ENCODE assay signal across 20 cellular contexts in genomic region chr11:2775626-2776350, GRCh38.
DNase-seq lines count a peak whose midpoint lies in the region; ATAC-seq and TF ChIP-seq lines count a peak whose summit lies in the region.
"Had no signal": no experiment of that assay in that cellular context is flagged by ENCODE, and none has a peak within 500 bp of the region (broad histone marks: within the 10 kb centered on the region; RNA-seq: fewer than 3 reads in every experiment).

No MANE protein-coding gene starts in this region.

- H3K4ac ChIP-seq in mesenchymal stem cell (ENCODE audit: low read depth in 1 of 2, low read length in 2 of 2), result peak overlapping the region in 1 of 2 experiments; percentile 2

- no peak overlapping the region for H3K23ac ChIP-seq in mesenchymal stem cell (ENCODE audit: low read length in 2 of 2)

- H3K36me3 Mint-ChIP-seq in activated CD8-positive, alpha-beta memory T cell treated with anti-CD3 and anti-CD28 coated beads, Interleukin-2, amount 10 ng/mL, durations not matched to agents 7 days and 5 days, result no peaks in the 10 kb centered on the region

- no peak overlapping the region for H3K14ac ChIP-seq in mesenchymal stem cell (ENCODE audit: low read length in 2 of 2)

- H3K9me3 Mint-ChIP-seq in activated CD8-positive, alpha-beta memory T cell treated with anti-CD3 and anti-CD28 coated beads, Interleukin-2, amount 10 ng/mL, durations not matched to agents 7 days and 5 days (ENCODE audit: low read depth), result no peaks in the 10 kb centered on the region
- H3K9me3 Mint-ChIP-seq: H9, IgD-negative memory B cell, T-cell had no signal

- peak; percentile 0 for DNase-seq in stimulated activated CD4-positive, alpha-beta T cell treated with anti-CD3 and anti-CD28 coated beads, Interleukin-1b, Interleukin-23, amount 100 ng/mL, for 48 hours
- no peak for DNase-seq in stimulated activated CD4-positive, alpha-beta T cell treated with anti-CD3 and anti-CD28 coated beads, Interleukin-2, amount 100 ng/mL, for 48 hours
- peak; percentile 37 for DNase-seq in activated CD8-positive, alpha-beta memory T cell treated with anti-CD3 and anti-CD28 coated beads, Interleukin-2, amount 10 ng/mL, durations not matched to agents 7 days and 5 days
- no peak for DNase-seq in mesenchymal stem cell
- peak; percentile 46 for DNase-seq in upper lobe of right lung
- no peak for DNase-seq in 8988T
- DNase-seq in NCI-H226, result no peak
- no peak for DNase-seq in GM13977 (ENCODE audit: low spot score)
- DNase-seq: brain microvascular endothelial cell, C1 segment of cervical spinal cord, DMS53, foreskin keratinocyte, H9, NCI-H146, NCI-H510A treated with DMSO at 0.1 percent for 48 hours, PC-3 had no signal

- in situ Hi-C loops in GM13977 (cut with MboI; ENCODE audit: low pct_unique_long_range_greater_than_20kb, low sequenced_read_pairs, unreplicated experiment), result no loop called here

- H4K91ac ChIP-seq in mesenchymal stem cell (ENCODE audit: low read length), result peak overlapping the region; percentile 4

- ATAC-seq in activated CD8-positive, alpha-beta memory T cell treated with anti-CD3 and anti-CD28 coated beads, Interleukin-2, amount 10 ng/mL, durations not matched to agents 7 days and 5 days, result no peak
- ATAC-seq in upper lobe of right lung, result no peak
- ATAC-seq: activated CD4-positive, CD25-positive, alpha-beta regulatory T cell treated with anti-CD3 and anti-CD28 coated beads, Interleukin-2, amount 50 U/mL, for 24 hours; foreskin keratinocyte; PC-3 had no signal

- H3K9me3 ChIP-seq in mesenchymal stem cell (ENCODE audit: control insufficient read depth, low read length) (no peaks in the 10 kb centered on the region), upper lobe of right lung (no peaks in the 10 kb centered on the region)
- H3K9me3 ChIP-seq: thyroid gland had no signal

- no peak overlapping the region for H3K4me3 Mint-ChIP-seq in activated CD8-positive, alpha-beta memory T cell treated with anti-CD3 and anti-CD28 coated beads, Interleukin-2, amount 10 ng/mL, durations not matched to agents 7 days and 5 days
- H3K4me3 Mint-ChIP-seq: H9, T-cell had no signal

- H3K4me2 ChIP-seq in mesenchymal stem cell (ENCODE audit: low read length, poor library complexity, severe bottlenecking), result no peak overlapping the region

- no peak overlapping the region for H2AFZ ChIP-seq in mesenchymal stem cell (ENCODE audit: low read depth, low read length)

- no peak overlapping the region for H3K4me3 ChIP-seq in mesenchymal stem cell (ENCODE audit: insufficient read depth in 1 of 2, low read depth in 1 of 2, low read length in 2 of 2)
- no peak overlapping the region for H3K4me3 ChIP-seq in upper lobe of right lung
- H3K4me3 ChIP-seq: thyroid gland had no signal

- 91% methylated on average over 23 of the region's 29 CpGs for WGBS in mesenchymal stem cell

- H2BK120ac ChIP-seq in mesenchymal stem cell (ENCODE audit: low read depth, low read length), result no peak overlapping the region

- H3K27me3 ChIP-seq in mesenchymal stem cell (ENCODE audit: control insufficient read depth in 1 of 2, insufficient read depth in 1 of 2, low read length in 2 of 2) (peaks cover 0 to 29% of the 10 kb centered on the region in 2 experiments), upper lobe of right lung (no peaks in the 10 kb centered on the region)
- H3K27me3 ChIP-seq: thyroid gland had no signal

- no peak overlapping the region for H4K8ac ChIP-seq in mesenchymal stem cell (ENCODE audit: low read length)

- H3K4me1 Mint-ChIP-seq in activated CD8-positive, alpha-beta memory T cell treated with anti-CD3 and anti-CD28 coated beads, Interleukin-2, amount 10 ng/mL, durations not matched to agents 7 days and 5 days, result peaks cover 17% of the 10 kb centered on the region

- peak overlapping the region in 1 of 2 experiments; percentile 7 for H2BK12ac ChIP-seq in mesenchymal stem cell (ENCODE audit: low read length in 2 of 2)

- peaks cover 13% of the 10 kb centered on the region for H3K27me3 Mint-ChIP-seq in activated CD8-positive, alpha-beta memory T cell treated with anti-CD3 and anti-CD28 coated beads, Interleukin-2, amount 10 ng/mL, durations not matched to agents 7 days and 5 days
- H3K27me3 Mint-ChIP-seq: IgD-negative memory B cell, T-cell had no signal

- H3K27ac Mint-ChIP-seq in activated CD8-positive, alpha-beta memory T cell treated with anti-CD3 and anti-CD28 coated beads, Interleukin-2, amount 10 ng/mL, durations not matched to agents 7 days and 5 days, result no peak overlapping the region
- H3K27ac Mint-ChIP-seq: H9, IgD-negative memory B cell, T-cell had no signal

- TF ChIP-seq CTCF in upper lobe of right lung (IDR thresholded peaks at IDR 0.05) (no peak), GM13977 (IDR thresholded peaks at IDR 0.05; ENCODE audit: extremely low read depth, insufficient read depth, missing control alignments) (no peak)

- no peak overlapping the region for H2AK5ac ChIP-seq in mesenchymal stem cell (ENCODE audit: low read length, severe bottlenecking)

- CTCF ChIA-PET in activated CD8-positive, alpha-beta memory T cell treated with anti-CD3 and anti-CD28 coated beads, Interleukin-2, amount 10 ng/mL, durations not matched to agents 7 days and 5 days (lab: Charles Lee), result interaction anchor here (0.9 kb wide), 1 partner anchor 112 kb away, joined by 4 read pairs; no protein-coding TSS in a partner anchor

- H3K4me1 ChIP-seq in mesenchymal stem cell (ENCODE audit: control insufficient read depth, insufficient read depth, low read depth, low read length) (peaks cover 35% of the 10 kb centered on the region), upper lobe of right lung (peaks cover 27% of the 10 kb centered on the region)
- H3K4me1 ChIP-seq: foreskin keratinocyte had no signal

- no peaks in the 10 kb centered on the region for H3K36me3 ChIP-seq in mesenchymal stem cell (ENCODE audit: control insufficient read depth in 1 of 2, insufficient read depth in 2 of 2, low read depth in 1 of 2, low read length in 2 of 2)
- no peaks in the 10 kb centered on the region for H3K36me3 ChIP-seq in upper lobe of right lung
- H3K36me3 ChIP-seq: brain microvascular endothelial cell, thyroid gland had no signal

- H3K79me1 ChIP-seq in mesenchymal stem cell (replicated peaks; ENCODE audit: low read length, poor library complexity, severe bottlenecking), result no peaks in the 10 kb centered on the region

- H3K27ac ChIP-seq in mesenchymal stem cell (ENCODE audit: low read length, poor library complexity, severe bottlenecking), result no peak overlapping the region
- no peak overlapping the region for H3K27ac ChIP-seq in upper lobe of right lung
- H3K27ac ChIP-seq: brain microvascular endothelial cell, foreskin keratinocyte had no signal

- intact Hi-C loops in upper lobe of right lung (cut with DNase I), result no loop called here

- H3K9ac ChIP-seq in mesenchymal stem cell (ENCODE audit: low read length), result no peak overlapping the region

- H2BK15ac ChIP-seq in mesenchymal stem cell (ENCODE audit: low read depth, poor library complexity, severe bottlenecking), result peak overlapping the region; percentile 21

- H3K18ac ChIP-seq in mesenchymal stem cell (ENCODE audit: low read depth in 1 of 2, low read length in 2 of 2), result no peak overlapping the region

- H2BK5ac ChIP-seq in mesenchymal stem cell (ENCODE audit: low read depth, low read length, poor library complexity, severe bottlenecking), result no peak overlapping the region

Comparison
In these comparisons a context has a peak if more than half of its experiments do, and no peak if none do; other contexts are left out.
1. DNase-seq: peak in stimulated activated CD4-positive, alpha-beta T cell treated with anti-CD3 and anti-CD28 coated beads, Interleukin-1b, Interleukin-23, amount 100 ng/mL, for 48 hours (single experiment), activated CD8-positive, alpha-beta memory T cell treated with anti-CD3 and anti-CD28 coated beads, Interleukin-2, amount 10 ng/mL, durations not matched to agents 7 days and 5 days (single experiment) and upper lobe of right lung (single experiment); none in stimulated activated CD4-positive, alpha-beta T cell treated with anti-CD3 and anti-CD28 coated beads, Interleukin-2, amount 100 ng/mL, for 48 hours (0 of 2), mesenchymal stem cell (single experiment), 8988T (single experiment), NCI-H226 (single experiment) and GM13977 (single experiment).